10 cellular contexts compared by ENCODE assay signal in genomic region chr1:93350322-93350721, GRCh38. TPM values are rescaled to one million over a fixed set of nuclear protein-coding genes. Genes with fewer than 3 reads are reported as not detected.
DNase-seq lines count a peak whose midpoint lies in the region; ATAC-seq and TF ChIP-seq lines count a peak whose summit lies in the region.
"Had no signal": no experiment of that assay in that cellular context is flagged by ENCODE, and none has a peak within 500 bp of the region (broad histone marks: within the 10 kb centered on the region; RNA-seq: fewer than 3 reads in every experiment).

No MANE protein-coding gene starts in this region.

- H3K79me2 ChIP-seq in DND-41 (ENCODE audit: insufficient read depth, low read length) (peaks cover 99% of the 10 kb centered on the region), Karpas-422 (ENCODE audit: low read length) (peaks cover 100% of the 10 kb centered on the region), neural progenitor cell (ENCODE audit: low read depth) (peaks cover 97% of the 10 kb centered on the region)

- H3K27me3 ChIP-seq in DND-41 (ENCODE audit: insufficient read depth, low read length, poor library complexity) (no peaks in the 10 kb centered on the region), Karpas-422 (ENCODE audit: low read length) (no peaks in the 10 kb centered on the region), neural progenitor cell (no peaks in the 10 kb centered on the region), gastroesophageal sphincter (no peaks in the 10 kb centered on the region)

- peaks cover 46% of the 10 kb centered on the region for H3K36me3 ChIP-seq in DND-41 (ENCODE audit: insufficient read depth, low read length)
- H3K36me3 ChIP-seq in Karpas-422 (ENCODE audit: insufficient read depth, low read length), result peaks cover 21% of the 10 kb centered on the region
- H3K36me3 ChIP-seq in neural progenitor cell, result no peaks in the 10 kb centered on the region
- H3K36me3 ChIP-seq in gastroesophageal sphincter, result peaks cover 0 to 15% of the 10 kb centered on the region in 2 donors

- TF ChIP-seq EP300 in gastroesophageal sphincter (IDR thresholded peaks at IDR 0.05), result no peak

- H3K9ac ChIP-seq in DND-41 (ENCODE audit: low read depth, low read length) (0 out of 2 replicates have a peak overlapping the region, but pooled peaks have one; percentile 91), Karpas-422 (ENCODE audit: low read length) (no peak overlapping the region), neural progenitor cell (no peak overlapping the region)

- H3K9me3 ChIP-seq in DND-41 (ENCODE audit: insufficient read depth, low read length, severe bottlenecking), result no peaks in the 10 kb centered on the region
- H3K9me3 ChIP-seq in Karpas-422 (ENCODE audit: low read length), result no peaks in the 10 kb centered on the region
- H3K9me3 ChIP-seq in neural progenitor cell (ENCODE audit: low read depth), result no peaks in the 10 kb centered on the region
- H3K9me3 ChIP-seq in gastroesophageal sphincter, result no peaks in the 10 kb centered on the region

- H3K27ac ChIP-seq in DND-41 (ENCODE audit: low read length) (no peak overlapping the region), Karpas-422 (ENCODE audit: low read length) (no peak overlapping the region), neural progenitor cell (no peak overlapping the region), gastroesophageal sphincter (no peak overlapping the region)

- peaks cover 51% of the 10 kb centered on the region for H3K4me1 Mint-ChIP-seq in central memory CD8-positive, alpha-beta T cell
- H3K4me1 Mint-ChIP-seq in neural progenitor cell, result peaks cover 21% of the 10 kb centered on the region

- no peak for TF ChIP-seq CTCF in DND-41 (IDR thresholded peaks at IDR 0.05; ENCODE audit: borderline replicate concordance, extremely low read depth, low read length, poor library complexity, severe bottlenecking)
- no peak for TF ChIP-seq CTCF in neural progenitor cell (IDR thresholded peaks at IDR 0.05)
- no peak for TF ChIP-seq CTCF in gastroesophageal sphincter (IDR thresholded peaks at IDR 0.05)

- peak overlapping the region; percentile 100 for H3K4me3 Mint-ChIP-seq in central memory CD8-positive, alpha-beta T cell
- no peak overlapping the region for H3K4me3 Mint-ChIP-seq in neural progenitor cell

- H3K9me3 Mint-ChIP-seq in central memory CD8-positive, alpha-beta T cell, result no peaks in the 10 kb centered on the region
- no peaks in the 10 kb centered on the region for H3K9me3 Mint-ChIP-seq in neural progenitor cell

- H3K9me2 ChIP-seq in Karpas-422 (replicated peaks; ENCODE audit: insufficient read depth, low read length), result no peaks in the 10 kb centered on the region

- peaks cover 33% of the 10 kb centered on the region for H3K36me3 Mint-ChIP-seq in central memory CD8-positive, alpha-beta T cell (ENCODE audit: insufficient read depth)
- H3K36me3 Mint-ChIP-seq in neural progenitor cell, result peaks cover 12% of the 10 kb centered on the region

- H3K27me3 Mint-ChIP-seq in central memory CD8-positive, alpha-beta T cell, result no peaks in the 10 kb centered on the region
- peaks cover 2% of the 10 kb centered on the region for H3K27me3 Mint-ChIP-seq in neural progenitor cell (ENCODE audit: insufficient read depth, low read depth)

- DNase-seq in DND-41, result no peak
- DNase-seq in Karpas-422, result no peak
- DNase-seq in central memory CD8-positive, alpha-beta T cell (ENCODE audit: low spot score in 2 of 2), result no peak
- DNase-seq in neural progenitor cell (ENCODE audit: low spot score), result no peak
- DNase-seq: activated CD4-positive, alpha-beta T cell treated with anti-CD3 and anti-CD28 coated beads for 1 hour; HCEC 1CT; NCI-H1694 had no signal

- H3F3A ChIP-seq in neural progenitor cell (ENCODE audit: low read depth), result peaks cover 19% of the 10 kb centered on the region

- 85 to 90% methylated on average over 1 of the region's 1 CpG for WGBS in gastroesophageal sphincter (ENCODE audit: low coverage in 1 of 2), 2 donors

- H3K27ac Mint-ChIP-seq in central memory CD8-positive, alpha-beta T cell (ENCODE audit: low read depth), result no peak overlapping the region
- H3K27ac Mint-ChIP-seq in neural progenitor cell, result no peak overlapping the region

- H3K4me1 ChIP-seq in DND-41 (ENCODE audit: insufficient read depth, low read length) (peaks cover 55% of the 10 kb centered on the region), Karpas-422 (ENCODE audit: low read length) (peaks cover 28% of the 10 kb centered on the region), neural progenitor cell (peaks cover 22% of the 10 kb centered on the region), gastroesophageal sphincter (peaks cover 0 to 84% (median 22%) of the 10 kb centered on the region in 3 donors)

- H3K4me3 ChIP-seq in DND-41 (ENCODE audit: low read depth in 1 of 2, low read length in 2 of 2) (peak overlapping the region in 1 of 2 experiments; percentile 66; a peak in 1 of 4 replicates), Karpas-422 (ENCODE audit: low read length) (no peak overlapping the region), neural progenitor cell (no peak overlapping the region), gastroesophageal sphincter (no peak overlapping the region)

- no peak overlapping the region for H2AFZ ChIP-seq in DND-41 (ENCODE audit: low read depth, low read length)
- no peak overlapping the region for H2AFZ ChIP-seq in Karpas-422 (ENCODE audit: low read length)
- H2AFZ ChIP-seq in neural progenitor cell (replicated peaks), result no peak overlapping the region

- ATAC-seq in DND-41 (ENCODE audit: insufficient read depth, low read depth) (no peak), HG02610 (IDR thresholded peaks at IDR 0.05; ENCODE audit: unreplicated experiment) (no peak), gastroesophageal sphincter (no peak), HG02938 (IDR thresholded peaks at IDR 0.05; ENCODE audit: unreplicated experiment) (no peak)
- ATAC-seq in central memory CD8-positive, alpha-beta T cell (replicated peaks; ENCODE audit: extremely low read depth, poor library complexity, severe bottlenecking), result no peak

- H4K20me1 ChIP-seq in DND-41 (ENCODE audit: insufficient read depth, low read length) (peaks cover 37% of the 10 kb centered on the region; the same call in 1 of the 2 replicates), Karpas-422 (ENCODE audit: insufficient read depth, low read depth, low read length) (peaks cover 22% of the 10 kb centered on the region; the same call in 1 of the 2 replicates), neural progenitor cell (ENCODE audit: low read depth) (peaks cover 40% of the 10 kb centered on the region)

- no peak for TF ChIP-seq POLR2A in gastroesophageal sphincter (IDR thresholded peaks at IDR 0.05)

- H3K4me2 ChIP-seq in DND-41 (ENCODE audit: insufficient read depth, low read length), result peak overlapping the region; percentile 65
- H3K4me2 ChIP-seq in Karpas-422 (ENCODE audit: low read depth, low read length, poor library complexity, severe bottlenecking), result peak overlapping the region; percentile 83
- peak overlapping the region; percentile 90 for H3K4me2 ChIP-seq in neural progenitor cell

RNA-seq across cellular contexts. Expression of gene DR1, which starts 4.6 kb away (rescaled TPM):
- total RNA-seq in Karpas-422 (2014; rRNA removed; shearing (Covaris generic); ENCODE audit: low replicate concordance), result 26.9 and 29.9 TPM in 2 replicates
- 55.3 and 78.3 TPM in 2 replicates for total RNA-seq in neural progenitor cell (ENCODE audit: low replicate concordance)
- 10 to 100 TPM; 35.0 to 38.6 (median 35.3) TPM for total RNA-seq in gastroesophageal sphincter
